In genomic region chr1:209199371-209199770, GRCh38 we compare ENCODE assay signal across 1 cellular context.
TF ChIP-seq lines count a peak whose summit lies in the region.

No MANE protein-coding gene starts in this region.

TF ChIP-seq in WTC11, 78 proteins besides CTCF, POLR2A, EP300 and RAD21:
- TF ChIP-seq OVOL2 (CRISPR knock-in tag; IDR thresholded peaks at IDR 0.05; ENCODE audit: borderline replicate concordance) (no peak), SP1 (CRISPR knock-in tag; conservative IDR thresholded peaks at IDR 0.05) (no peak)
TF ChIP-seq in WTC11: peak in this region for 0.
